ENCODE assay signal across 35 cellular contexts in the genomic region with DNA sequence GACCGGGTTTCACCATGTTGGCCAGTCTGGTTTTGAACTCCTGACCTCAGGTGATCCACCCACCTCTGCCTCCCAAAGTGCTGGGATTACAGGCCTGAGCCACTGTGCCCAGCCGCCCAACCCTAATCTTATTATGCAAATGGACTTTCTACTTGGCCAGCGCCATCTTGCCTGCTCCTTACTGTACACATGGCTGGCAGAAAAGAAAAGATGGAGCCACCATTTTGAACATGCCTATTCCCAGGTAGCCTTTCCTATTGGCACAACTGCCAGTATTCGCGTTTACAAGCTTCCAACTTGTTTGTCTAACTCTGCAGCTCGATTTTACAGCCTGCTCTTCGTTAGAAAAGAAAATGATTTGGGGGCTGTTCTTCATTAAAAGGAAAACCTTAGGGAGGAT.
"Had no signal": no experiment of that assay in that cellular context is flagged by ENCODE, and none has a peak within 500 bp of the region (broad histone marks: within the 10 kb centered on the region; RNA-seq: fewer than 3 reads in every experiment).

No MANE protein-coding gene starts in this region.

- H3K4me3 Mint-ChIP-seq: activated CD4-positive, alpha-beta T cell treated with anti-CD3 and anti-CD28 coated beads, Interleukin-2, amount 10 ng/mL, durations not matched to agents 24 days and 14 days; activated CD8-positive, alpha-beta T cell treated with anti-CD3 and anti-CD28 coated beads for 36 hours; activated naive CD8-positive, alpha-beta T cell treated with anti-CD3 and anti-CD28 coated beads for 36 hours; activated T-cell treated with anti-CD3 and anti-CD28 coated beads, Interleukin-2, amount 50 U/mL, for 72 hours; activated T-helper 17 cell treated with anti-CD3 and anti-CD28 coated beads, Interleukin-2, amount 50 U/mL, for 72 hours; central memory CD8-positive, alpha-beta T cell; T-cell had no signal

- H3K9me3 ChIP-seq: ascending aorta had no signal

- H3K4me3 ChIP-seq: ascending aorta, cardiac muscle cell had no signal

- ATAC-seq: activated CD8-positive, alpha-beta T cell treated with anti-CD3 and anti-CD28 coated beads for 36 hours; activated T-cell treated with anti-CD3 and anti-CD28 coated beads, Interleukin-2, amount 50 U/mL, for 72 hours; activated T-helper 17 cell treated with anti-CD3 and anti-CD28 coated beads, Interleukin-2, amount 50 U/mL, for 72 hours; Panc1; T-cell had no signal

- H3K36me3 ChIP-seq: ascending aorta, cardiac muscle cell, WERI-Rb-1 had no signal

- H3K4me1 Mint-ChIP-seq: activated CD4-positive, alpha-beta T cell treated with anti-CD3 and anti-CD28 coated beads, Interleukin-2, amount 10 ng/mL, durations not matched to agents 24 days and 14 days; activated naive CD8-positive, alpha-beta T cell treated with anti-CD3 and anti-CD28 coated beads for 36 hours; activated T-helper 17 cell treated with anti-CD3 and anti-CD28 coated beads, Interleukin-2, amount 50 U/mL, for 72 hours; central memory CD8-positive, alpha-beta T cell had no signal

- DNase-seq: activated CD4-positive, alpha-beta T cell treated with anti-CD3 and anti-CD28 coated beads for 1 hour; activated CD4-positive, alpha-beta T cell treated with anti-CD3 and anti-CD28 coated beads, Interleukin-2, amount 10 ng/mL, durations not matched to agents 24 days and 14 days; activated CD4-positive, alpha-beta T cell treated with anti-CD3 and anti-CD28 coated beads, Interleukin-2, amount 50 U/mL, for 4 hours; activated CD4-positive, CD25-positive, alpha-beta regulatory T cell; activated CD8-positive, alpha-beta T cell treated with anti-CD3 and anti-CD28 coated beads for 36 hours; activated effector memory CD4-positive, alpha-beta T cell treated with anti-CD3 and anti-CD28 coated beads, Interleukin-2, amount 50 U/mL, for 16 hours; activated naive CD4-positive, alpha-beta T cell; activated naive CD4-positive, alpha-beta T cell treated with anti-CD3 and anti-CD28 coated beads, Interleukin-2, amount 50 U/mL, for 16 hours; activated naive CD8-positive, alpha-beta T cell treated with anti-CD3 and anti-CD28 coated beads for 36 hours; activated T-cell treated with anti-CD3 and anti-CD28 coated beads, Interleukin-2, amount 50 U/mL, for 1 hour; activated T-cell treated with anti-CD3 and anti-CD28 coated beads, Interleukin-2, amount 50 U/mL, for 72 hours; amygdala; Kasumi-1; KG1; MM.1S; MV-4-11; NCI-H1092; NCI-H146; NCI-H187; NCI-H2029 treated with DMSO at 0.1 percent for 48 hours; NCI-H2107; NCI-H2171; NCI-H510A; NCI-H526; NCI-H748 treated with DMSO at 0.1 percent for 48 hours; SHP77; T-cell; T-helper 2 cell; T-helper 9 cell; WERI-Rb-1 had no signal

- H3K27me3 Mint-ChIP-seq: activated CD4-positive, alpha-beta T cell treated with anti-CD3 and anti-CD28 coated beads, Interleukin-2, amount 10 ng/mL, durations not matched to agents 24 days and 14 days; activated CD8-positive, alpha-beta T cell treated with anti-CD3 and anti-CD28 coated beads for 36 hours; activated naive CD8-positive, alpha-beta T cell treated with anti-CD3 and anti-CD28 coated beads for 36 hours; activated T-helper 17 cell treated with anti-CD3 and anti-CD28 coated beads, Interleukin-2, amount 50 U/mL, for 72 hours; central memory CD8-positive, alpha-beta T cell; T-cell had no signal

- H3K9me3 Mint-ChIP-seq: activated T-helper 17 cell treated with anti-CD3 and anti-CD28 coated beads, Interleukin-2, amount 50 U/mL, for 72 hours; central memory CD8-positive, alpha-beta T cell had no signal

- H3K27ac ChIP-seq: ascending aorta, cardiac muscle cell, WERI-Rb-1 had no signal

- H3K27ac Mint-ChIP-seq: activated CD4-positive, alpha-beta T cell treated with anti-CD3 and anti-CD28 coated beads, Interleukin-2, amount 10 ng/mL, durations not matched to agents 24 days and 14 days; activated CD8-positive, alpha-beta T cell treated with anti-CD3 and anti-CD28 coated beads for 36 hours; activated naive CD8-positive, alpha-beta T cell treated with anti-CD3 and anti-CD28 coated beads for 36 hours; activated T-cell treated with anti-CD3 and anti-CD28 coated beads, Interleukin-2, amount 50 U/mL, for 72 hours; activated T-helper 17 cell treated with anti-CD3 and anti-CD28 coated beads, Interleukin-2, amount 50 U/mL, for 72 hours; T-cell had no signal

- H3K27me3 ChIP-seq: ascending aorta, cardiac muscle cell had no signal
